ENCODE assay signal across 1 cellular context in genomic region chr4:109999513-109999912, GRCh38.
TF ChIP-seq lines count a peak whose summit lies in the region.

No MANE protein-coding gene starts in this region.

TF ChIP-seq in HepG2, 621 proteins besides CTCF, POLR2A, EP300 and RAD21 (continued from another document):
- TF ChIP-seq ZBTB10 (CRISPR knock-in tag; IDR thresholded peaks at IDR 0.05; ENCODE audit: borderline replicate concordance) (no peak), ZNF576 (CRISPR knock-in tag; IDR thresholded peaks at IDR 0.05) (no peak), ZNF232 (CRISPR knock-in tag; IDR thresholded peaks at IDR 0.05; ENCODE audit: borderline replicate concordance) (no peak), ZNF510 (CRISPR knock-in tag; IDR thresholded peaks at IDR 0.05; ENCODE audit: low read depth) (no peak), CSRNP2 (CRISPR knock-in tag; conservative IDR thresholded peaks at IDR 0.05; ENCODE audit: low read depth) (no peak), MYNN (CRISPR knock-in tag; IDR thresholded peaks at IDR 0.05; ENCODE audit: low read depth) (no peak), KAT7 (CRISPR knock-in tag; IDR thresholded peaks at IDR 0.05; ENCODE audit: borderline replicate concordance) (no peak), ARID5B (CRISPR knock-in tag; IDR thresholded peaks at IDR 0.05) (no peak), RBM39 (IDR thresholded peaks at IDR 0.05; ENCODE audit: low read depth, low read length, poor library complexity, severe bottlenecking) (no peak), CENPT (CRISPR knock-in tag; IDR thresholded peaks at IDR 0.05; ENCODE audit: low read depth) (no peak), HOMEZ (CRISPR knock-in tag; IDR thresholded peaks at IDR 0.05; ENCODE audit: low read depth) (no peak), ZFY (CRISPR knock-in tag; IDR thresholded peaks at IDR 0.05) (no peak), EHMT2 (IDR thresholded peaks at IDR 0.05; ENCODE audit: borderline replicate concordance, low read depth, low read length) (no peak)
